Comparison of ENCODE assay signal across 19 cellular contexts in genomic region chr12:27575099-27575779, GRCh38. TPM values are rescaled to one million over a fixed set of nuclear protein-coding genes. Genes with fewer than 3 reads are reported as not detected.
DNase-seq lines count a peak whose midpoint lies in the region; ATAC-seq, FAIRE-seq and TF ChIP-seq lines count a peak whose summit lies in the region.
"Had no signal": no experiment of that assay in that cellular context is flagged by ENCODE, and none has a peak within 500 bp of the region (broad histone marks: within the 10 kb centered on the region; RNA-seq: fewer than 3 reads in every experiment).

No MANE protein-coding gene starts in this region.

- TF ChIP-seq CTCF in PC-3 (conservative IDR thresholded peaks at IDR 0.05; ENCODE audit: low read depth, low read length) (no peak), endodermal cell (conservative IDR thresholded peaks at IDR 0.05) (no peak), osteocyte (IDR thresholded peaks at IDR 0.05) (no peak)

- POLR2A ChIA-PET in PC-3 (lab: Charles Lee; ENCODE audit: unreplicated experiment), result interaction anchor here (0.6 to 1.1 kb wide), 5 partner anchors 14 to 278 kb away, joined by 3 to 10 read pairs (median 5); partner anchors contain the start of gene PPFIBP1

- H3K36me3 ChIP-seq in PC-3 (ENCODE audit: low read depth, low read length), result peaks cover 7% of the 10 kb centered on the region; the same call in 1 of the 2 replicates
- H3K36me3 ChIP-seq in endodermal cell (ENCODE audit: control insufficient read depth, insufficient read depth, low read length), result peaks cover 17% of the 10 kb centered on the region
- H3K36me3 ChIP-seq: neutrophil, right lobe of liver had no signal

- peak; percentile 7 for ATAC-seq in PC-3
- ATAC-seq in activated naive CD4-positive, alpha-beta T cell treated with anti-CD3 and anti-CD28 coated beads, Interleukin-2, amount 50 U/mL, for 72 hours, result no peak
- ATAC-seq: activated T-cell treated with anti-CD3 and anti-CD28 coated beads, Interleukin-2, amount 50 U/mL, for 72 hours; right lobe of liver had no signal

- H3K9ac ChIP-seq in PC-3 (ENCODE audit: low read length) (peak overlapping the region; percentile 79), endodermal cell (ENCODE audit: extremely low read depth, low read length, poor library complexity, severe bottlenecking) (no peak overlapping the region)

- H3K9me2 ChIP-seq in PC-3 (replicated peaks; ENCODE audit: low read length), result no peaks in the 10 kb centered on the region

- 100% methylated on average over 1 of the region's 1 CpG; no CpG with 5 or more reads in 1 of the 2 experiments for whole genome bisulfite sequencing in endodermal cell (ENCODE audit: insufficient coverage in 1 of 2, insufficient read length in 1 of 2), 2 experiments

- H3F3A ChIP-seq in PC-3 (ENCODE audit: low read length, unreplicated experiment), result peaks cover 16% of the 10 kb centered on the region

- H3K9me3 ChIP-seq in PC-3 (ENCODE audit: low read length) (no peaks in the 10 kb centered on the region), endodermal cell (ENCODE audit: control insufficient read depth, low read length) (no peaks in the 10 kb centered on the region)
- H3K9me3 ChIP-seq: neutrophil, right lobe of liver, thoracic aorta had no signal

- H3K27ac Mint-ChIP-seq in endodermal cell, result peak overlapping the region; percentile 19
- H3K27ac Mint-ChIP-seq in osteocyte (ENCODE audit: unreplicated experiment), result peak overlapping the region; percentile 94
- no peak overlapping the region for H3K27ac Mint-ChIP-seq in activated naive CD4-positive, alpha-beta T cell treated with anti-CD3 and anti-CD28 coated beads, Interleukin-2, amount 50 U/mL, for 72 hours

- CTCF ChIA-PET in PC-3 (lab: Charles Lee), result no interaction called here

- peak overlapping the region; percentile 67 for H3K4me2 ChIP-seq in PC-3 (ENCODE audit: low read length)

- FAIRE-seq in GM12892 (lab: Jason Lieb, UNC), result peak; percentile 54

- H3K27me3 ChIP-seq in PC-3 (ENCODE audit: low read length), result no peaks in the 10 kb centered on the region
- no peaks in the 10 kb centered on the region for H3K27me3 ChIP-seq in endodermal cell (ENCODE audit: control insufficient read depth, insufficient read depth, low read length, poor library complexity, severe bottlenecking)
- H3K27me3 ChIP-seq: neutrophil, right lobe of liver had no signal

- H3K79me2 ChIP-seq in PC-3 (ENCODE audit: low read length), result peaks cover 59% of the 10 kb centered on the region

- peaks cover 66% of the 10 kb centered on the region for H3K4me1 ChIP-seq in PC-3 (ENCODE audit: insufficient read depth, low read length)
- no peaks in the 10 kb centered on the region for H3K4me1 ChIP-seq in endodermal cell (ENCODE audit: control insufficient read depth, insufficient read depth, low read length)

- no peak for TF ChIP-seq POLR2A in GM12892 (IDR thresholded peaks at IDR 0.05; ENCODE audit: low read depth, low read length)

- H3K27me3 Mint-ChIP-seq in endodermal cell (ENCODE audit: insufficient read depth) (no peaks in the 10 kb centered on the region), osteocyte (ENCODE audit: unreplicated experiment) (no peaks in the 10 kb centered on the region)

- intact Hi-C loops in PC-3 (cut with micrococcal nuclease), result loop anchor here (1.0 to 2.0 kb wide), 3 partner anchors 17 to 120 kb away; no protein-coding TSS in a partner anchor

- H3K4me3 ChIP-seq in PC-3 (ENCODE audit: low read length), result peak overlapping the region; percentile 29
- H3K4me3 ChIP-seq in endodermal cell (ENCODE audit: low read length), result no peak overlapping the region
- H3K4me3 ChIP-seq: right lobe of liver, SK-N-MC, thoracic aorta had no signal

- no peaks in the 10 kb centered on the region for H4K20me1 ChIP-seq in PC-3 (ENCODE audit: low read length)

- H3K4me1 Mint-ChIP-seq in endodermal cell, result peaks cover 35% of the 10 kb centered on the region
- peaks cover 69% of the 10 kb centered on the region for H3K4me1 Mint-ChIP-seq in osteocyte (ENCODE audit: unreplicated experiment)

- no peak overlapping the region for H3K4me3 Mint-ChIP-seq in endodermal cell
- H3K4me3 Mint-ChIP-seq in osteocyte (ENCODE audit: unreplicated experiment), result peak overlapping the region; percentile 12
- H3K4me3 Mint-ChIP-seq: activated T-cell treated with anti-CD3 and anti-CD28 coated beads, Interleukin-2, amount 50 U/mL, for 72 hours had no signal

- TSS peak; percentile 38 for BruUV-seq in PC-3 (replicated peaks; lab: Mats Ljungman, UMichigan)

- DNase-seq in GM12892 (ENCODE audit: insufficient read length), result no peak
- DNase-seq in PC-3, result peak; percentile 46
- no peak for DNase-seq in endodermal cell
- DNase-seq in osteocyte (ENCODE audit: extremely low spot score, unreplicated experiment), result no peak
- no peak for DNase-seq in activated T-cell treated with anti-CD3 and anti-CD28 coated beads, Interleukin-2, amount 50 U/mL, for 1 hour
- DNase-seq in NCI-H2107 treated with DMSO at 0.1 percent for 48 hours (lab: John Stamatoyannopoulos, UW; ENCODE audit: unreplicated experiment), result no peak
- DNase-seq in NCI-H1930 (lab: John Stamatoyannopoulos, UW), result no peak
- no peak for DNase-seq in activated naive CD4-positive, alpha-beta T cell treated with anti-CD3 and anti-CD28 coated beads, Interleukin-2, amount 50 U/mL, for 72 hours (ENCODE audit: low spot score in 2 of 2)
- DNase-seq: activated CD4-positive, alpha-beta T cell treated with anti-CD3 and anti-CD28 coated beads, Interleukin-2, amount 50 U/mL, for 4 hours; activated T-cell treated with anti-CD3 and anti-CD28 coated beads, Interleukin-2, amount 50 U/mL, for 72 hours; cerebellar nuclear complex; H7; NCI-H187 treated with DMSO at 0.1 percent for 48 hours; NCI-H524; right lobe of liver; stimulated activated CD4-positive, alpha-beta T cell treated with anti-CD3 and anti-CD28 coated beads, Interleukin-4, amount 100 ng/mL, for 1 hour had no signal

- peaks cover 22% of the 10 kb centered on the region for H3K36me3 Mint-ChIP-seq in endodermal cell (ENCODE audit: low read depth)
- peaks cover 24% of the 10 kb centered on the region for H3K36me3 Mint-ChIP-seq in osteocyte (ENCODE audit: unreplicated experiment)
- H3K36me3 Mint-ChIP-seq in activated naive CD4-positive, alpha-beta T cell treated with anti-CD3 and anti-CD28 coated beads, Interleukin-2, amount 50 U/mL, for 72 hours, result peaks cover 5 to 12% of the 10 kb centered on the region in 2 donors

- H3K27ac ChIP-seq in PC-3 (ENCODE audit: low read length) (peak overlapping the region; percentile 96), endodermal cell (ENCODE audit: low read depth, low read length) (no peak overlapping the region)
- H3K27ac ChIP-seq: neutrophil, SK-N-MC had no signal

- H3K9me3 Mint-ChIP-seq in endodermal cell, result no peaks in the 10 kb centered on the region
- H3K9me3 Mint-ChIP-seq in osteocyte (ENCODE audit: unreplicated experiment), result no peaks in the 10 kb centered on the region
- peaks cover 0 to 6% of the 10 kb centered on the region in 2 donors for H3K9me3 Mint-ChIP-seq in activated naive CD4-positive, alpha-beta T cell treated with anti-CD3 and anti-CD28 coated beads, Interleukin-2, amount 50 U/mL, for 72 hours
- H3K9me3 Mint-ChIP-seq: activated T-cell treated with anti-CD3 and anti-CD28 coated beads, Interleukin-2, amount 50 U/mL, for 72 hours had no signal

- no peak overlapping the region for H2AFZ ChIP-seq in PC-3 (ENCODE audit: low read length)

RNA-seq across cellular contexts. Expression of gene PPFIBP1, which starts 51.2 kb away (rescaled TPM):
- 16.9 TPM for polyA plus RNA-seq in GM12892 (2012; ENCODE audit: missing spikeins)
- total RNA-seq in PC-3 (2014; rRNA removed) (56.9 and 57.2 TPM in 2 replicates), endodermal cell (100 to 1,000 TPM in 1 of 2 donors, 10 to 100 TPM in 1; 98.5 to 213 TPM), osteocyte (81.5 and 84.1 TPM in 2 replicates)
- polyA plus RNA-seq in endodermal cell (2013, experiment 1 of 2), result 28.0 TPM
- 25.9 TPM for polyA plus RNA-seq in endodermal cell (2013, experiment 2 of 2)
- 10 to 100 TPM; 26.2 to 37.2 TPM for total RNA-seq in activated naive CD4-positive, alpha-beta T cell treated with anti-CD3 and anti-CD28 coated beads, Interleukin-2, amount 50 U/mL, for 72 hours

Comparison
In these comparisons a context has a peak if more than half of its experiments do, and no peak if none do; other contexts are left out.
1. H3K27ac Mint-ChIP-seq: peak in endodermal cell (single experiment) and osteocyte (single experiment); none in activated naive CD4-positive, alpha-beta T cell treated with anti-CD3 and anti-CD28 coated beads, Interleukin-2, amount 50 U/mL, for 72 hours (0 of 2).